Comparison of ENCODE assay signal across 1 cellular context in genomic region chr10:7433861-7434260, GRCh38.
TF ChIP-seq lines count a peak whose summit lies in the region.

No MANE protein-coding gene starts in this region.

TF ChIP-seq in GM23338, 12 proteins besides CTCF, POLR2A, EP300 and RAD21 (continued from another document):
- TF ChIP-seq ZNF462 (CRISPR knock-in tag; IDR thresholded peaks at IDR 0.05), result no peak
